Comparison of ENCODE assay signal across 8 cellular contexts in genomic region chr7:42930889-42931288, GRCh38. TPM values are rescaled to one million over a fixed set of nuclear protein-coding genes. Genes with fewer than 3 reads are reported as not detected.
DNase-seq lines count a peak whose midpoint lies in the region; ATAC-seq and TF ChIP-seq lines count a peak whose summit lies in the region.

No MANE protein-coding gene starts in this region.

- H3K4me1 Mint-ChIP-seq in HFFc6 (ENCODE audit: low read depth) = peaks cover 48% of the 10 kb centered on the region
- H3K4me1 Mint-ChIP-seq in activated CD8-positive, alpha-beta T cell treated with anti-CD3 and anti-CD28 coated beads, Interleukin-2, amount 10 ng/mL, durations not matched to agents 7 days and 5 days (ENCODE audit: low read depth) = peaks cover 65% of the 10 kb centered on the region
- peaks cover 43% of the 10 kb centered on the region for H3K4me1 Mint-ChIP-seq in stimulated activated memory B cell treated with anti-CD40 and anti-IgM and Interleukin-4, amounts not matched to agents 10 μg/mL and 1 μg/mL and 100 μg/mL, for 72 hours

- TF ChIP-seq CTCF in HFFc6 (IDR thresholded peaks at IDR 0.05) = no peak

- CTCF ChIA-PET in activated CD8-positive, alpha-beta T cell treated with anti-CD3 and anti-CD28 coated beads, Interleukin-2, amount 10 ng/mL, durations not matched to agents 7 days and 5 days (lab: Charles Lee) = interaction anchor here (1.1 to 8.2 kb wide), 7 partner anchors 10 to 907 kb away, joined by 3 to 68 read pairs (median 7); partner anchors contain the start of gene C7orf25

- ATAC-seq in activated CD8-positive, alpha-beta T cell treated with anti-CD3 and anti-CD28 coated beads, Interleukin-2, amount 10 ng/mL, durations not matched to agents 7 days and 5 days = no peak
- ATAC-seq in stimulated activated memory B cell treated with anti-CD40 and anti-IgM and Interleukin-4, amounts not matched to agents 10 μg/mL and 1 μg/mL and 100 μg/mL, for 72 hours = no peak
- ATAC-seq in HG03457 (IDR thresholded peaks at IDR 0.05; ENCODE audit: unreplicated experiment) (no peak), HG02763 (IDR thresholded peaks at IDR 0.05; ENCODE audit: unreplicated experiment) (no peak)

- H3K9me3 Mint-ChIP-seq in HFFc6 = no peaks in the 10 kb centered on the region
- H3K9me3 Mint-ChIP-seq in activated CD8-positive, alpha-beta T cell treated with anti-CD3 and anti-CD28 coated beads, Interleukin-2, amount 10 ng/mL, durations not matched to agents 7 days and 5 days (ENCODE audit: insufficient read depth) = no peaks in the 10 kb centered on the region
- no peaks in the 10 kb centered on the region for H3K9me3 Mint-ChIP-seq in stimulated activated memory B cell treated with anti-CD40 and anti-IgM and Interleukin-4, amounts not matched to agents 10 μg/mL and 1 μg/mL and 100 μg/mL, for 72 hours

- peaks cover 8% of the 10 kb centered on the region; the same call in 1 of the 2 replicates for H3K36me3 Mint-ChIP-seq in HFFc6 (ENCODE audit: low read depth)
- peaks cover 47% of the 10 kb centered on the region for H3K36me3 Mint-ChIP-seq in activated CD8-positive, alpha-beta T cell treated with anti-CD3 and anti-CD28 coated beads, Interleukin-2, amount 10 ng/mL, durations not matched to agents 7 days and 5 days (ENCODE audit: low read depth)
- peaks cover 5% of the 10 kb centered on the region for H3K36me3 Mint-ChIP-seq in stimulated activated memory B cell treated with anti-CD40 and anti-IgM and Interleukin-4, amounts not matched to agents 10 μg/mL and 1 μg/mL and 100 μg/mL, for 72 hours

- DNase-seq in HFFc6 = no peak
- no peak for DNase-seq in activated CD8-positive, alpha-beta T cell treated with anti-CD3 and anti-CD28 coated beads, Interleukin-2, amount 10 ng/mL, durations not matched to agents 7 days and 5 days
- DNase-seq in SIG-M5 (lab: John Stamatoyannopoulos, UW) = no peak
- DNase-seq in GM19238 (ENCODE audit: insufficient read length, low spot score) = no peak

- POLR2A ChIA-PET in activated CD8-positive, alpha-beta T cell treated with anti-CD3 and anti-CD28 coated beads, Interleukin-2, amount 10 ng/mL, durations not matched to agents 7 days and 5 days (lab: Charles Lee) = interaction anchor here (0.8 to 1.1 kb wide), 2 partner anchors 19 to 652 kb away, joined by 3 to 6 read pairs; partner anchors contain the start of genes C7orf25 and STK17A

- H3K27me3 Mint-ChIP-seq in HFFc6 (ENCODE audit: insufficient read depth) = no peaks in the 10 kb centered on the region; the same call in 1 of the 2 replicates
- no peaks in the 10 kb centered on the region for H3K27me3 Mint-ChIP-seq in activated CD8-positive, alpha-beta T cell treated with anti-CD3 and anti-CD28 coated beads, Interleukin-2, amount 10 ng/mL, durations not matched to agents 7 days and 5 days (ENCODE audit: low read depth)
- H3K27me3 Mint-ChIP-seq in stimulated activated memory B cell treated with anti-CD40 and anti-IgM and Interleukin-4, amounts not matched to agents 10 μg/mL and 1 μg/mL and 100 μg/mL, for 72 hours = no peaks in the 10 kb centered on the region

- peak overlapping the region; percentile 98 for H3K27ac Mint-ChIP-seq in HFFc6
- peak overlapping the region; percentile 98 for H3K27ac Mint-ChIP-seq in activated CD8-positive, alpha-beta T cell treated with anti-CD3 and anti-CD28 coated beads, Interleukin-2, amount 10 ng/mL, durations not matched to agents 7 days and 5 days
- peak overlapping the region; percentile 96 for H3K27ac Mint-ChIP-seq in stimulated activated memory B cell treated with anti-CD40 and anti-IgM and Interleukin-4, amounts not matched to agents 10 μg/mL and 1 μg/mL and 100 μg/mL, for 72 hours

- H3K4me3 Mint-ChIP-seq in HFFc6 = peak overlapping the region; percentile 100
- H3K4me3 Mint-ChIP-seq in activated CD8-positive, alpha-beta T cell treated with anti-CD3 and anti-CD28 coated beads, Interleukin-2, amount 10 ng/mL, durations not matched to agents 7 days and 5 days = peak overlapping the region; percentile 100
- H3K4me3 Mint-ChIP-seq in stimulated activated memory B cell treated with anti-CD40 and anti-IgM and Interleukin-4, amounts not matched to agents 10 μg/mL and 1 μg/mL and 100 μg/mL, for 72 hours = peak overlapping the region; percentile 97

- H3K4me3 ChIP-seq in iPS-11a (ENCODE audit: low read depth, low read length) = peak overlapping the region; percentile 82

RNA-seq across cellular contexts. Expression of gene PSMA2, which starts 1.1 kb away (rescaled TPM):
- total RNA-seq in HFFc6 (2021; fragmentation: NEBNext Ultra II Directional; extraction: Animal tissue kit (Norgen Biotek cat#: 25700)) = 100 to 1,000 TPM; 105 to 140 (median 115) TPM
- 100 to 1,000 TPM; 131 to 154 TPM for total RNA-seq in activated CD8-positive, alpha-beta T cell treated with anti-CD3 and anti-CD28 coated beads, Interleukin-2, amount 10 ng/mL, durations not matched to agents 7 days and 5 days

RNA-seq across cellular contexts. Expression of gene MRPL32, which starts 1.3 kb away (rescaled TPM):
- 10 to 100 TPM; 49.2 to 69.6 (median 58.8) TPM for total RNA-seq in HFFc6 (2021; fragmentation: NEBNext Ultra II Directional; extraction: Animal tissue kit (Norgen Biotek cat#: 25700))
- 10 to 100 TPM; 38.7 to 41.6 TPM for total RNA-seq in activated CD8-positive, alpha-beta T cell treated with anti-CD3 and anti-CD28 coated beads, Interleukin-2, amount 10 ng/mL, durations not matched to agents 7 days and 5 days

RNA-seq across cellular contexts. Expression of gene C7orf25, which starts 19.0 kb away (rescaled TPM):
- 1 to 10 TPM; 4.3 to 8.3 (median 6.8) TPM for total RNA-seq in HFFc6 (2021; fragmentation: NEBNext Ultra II Directional; extraction: Animal tissue kit (Norgen Biotek cat#: 25700))
- 1 to 10 TPM; 6.0 to 7.2 TPM for total RNA-seq in activated CD8-positive, alpha-beta T cell treated with anti-CD3 and anti-CD28 coated beads, Interleukin-2, amount 10 ng/mL, durations not matched to agents 7 days and 5 days
